Comparison of ENCODE assay signal across 15 cellular contexts in the genomic region with DNA sequence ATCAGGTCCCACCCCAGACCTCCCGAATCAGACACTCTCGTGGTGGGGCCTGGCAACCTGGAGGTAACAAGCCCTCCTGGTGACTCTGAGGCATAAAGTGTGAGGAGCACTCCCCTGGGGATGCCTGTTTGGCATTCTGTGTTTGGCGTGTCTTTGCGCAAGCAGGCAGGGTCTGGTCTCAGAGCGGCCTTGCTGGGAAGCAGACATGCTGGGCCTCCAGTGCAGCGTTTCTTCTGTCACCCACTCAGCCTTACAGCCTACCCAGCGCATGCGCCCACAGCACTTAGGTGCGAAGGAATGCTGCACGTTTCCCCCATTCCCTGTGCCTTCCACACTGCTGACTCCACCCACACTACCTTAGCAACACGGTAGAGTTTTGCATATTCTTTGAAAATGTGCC. TPM values are rescaled to one million over a fixed set of nuclear protein-coding genes. Genes with fewer than 3 reads are reported as not detected.
A peak's percentile ranks its signal among the peaks of the same experiment; 100 is the strongest.
DNase-seq lines count a peak whose midpoint lies in the region; ATAC-seq and TF ChIP-seq lines count a peak whose summit lies in the region.
"Had no signal": no experiment of that assay in that cellular context is flagged by ENCODE, and none has a peak within 500 bp of the region (broad histone marks: within the 10 kb centered on the region; RNA-seq: fewer than 3 reads in every experiment).

No MANE protein-coding gene starts in this region.

- H3K27me3 Mint-ChIP-seq in T-helper 1 cell treated with Interleukin-12 subunit alpha and Interleukin-12 subunit beta and Interleukin-4 antibody, amounts not matched to agents 30 μg/mL and 1 μg/mL, for 36 hours (ENCODE audit: low read depth), result no peaks in the 10 kb centered on the region
- H3K27me3 Mint-ChIP-seq in activated T-helper 2 cell treated with anti-CD3 and anti-CD28 coated beads, Interferon-gamma antibody, Interleukin-2, Interleukin-4, amounts not matched to agents 10 μg/mL and 5 μg/mL and 100 μg/mL, durations not matched to agents 14 hours and 24 hours and 36 hours (ENCODE audit: low read depth), result no peaks in the 10 kb centered on the region
- H3K27me3 Mint-ChIP-seq in natural killer cell treated with Interleukin-12 subunit alpha and Interleukin-12 subunit beta and Interleukin-15 and Interleukin-18, amount 100 ng/mL, for 72 hours, result no peaks in the 10 kb centered on the region

- no peaks in the 10 kb centered on the region for H3K9me3 ChIP-seq in IMR-90 (ENCODE audit: control insufficient read depth, insufficient read depth, low read length)

- no peaks in the 10 kb centered on the region for H3K79me1 ChIP-seq in IMR-90 (ENCODE audit: low read depth in 1 of 2, low read length in 2 of 2)

- no peak for TF ChIP-seq CTCF in IMR-90 (conservative IDR thresholded peaks at IDR 0.05; ENCODE audit: low read depth, low read length)

- no peak for DNase-seq in T-helper 1 cell
- no peak for DNase-seq in IMR-90
- no peak for DNase-seq in activated T-helper 2 cell treated with anti-CD3 and anti-CD28 coated beads, Interferon-gamma antibody, Interleukin-2, Interleukin-4, amounts not matched to agents 10 μg/mL and 5 μg/mL and 100 μg/mL, durations not matched to agents 14 hours and 24 hours and 36 hours (ENCODE audit: low spot score)
- peak; percentile 58 for DNase-seq in natural killer cell treated with Interleukin-12 subunit alpha and Interleukin-12 subunit beta and Interleukin-15 and Interleukin-18, amount 100 ng/mL, for 72 hours (ENCODE audit: low spot score)
- DNase-seq in NCI-H1417 treated with DMSO at 0.1 percent for 48 hours (lab: John Stamatoyannopoulos, UW), result no peak
- no peak for DNase-seq in cerebellum (ENCODE audit: low spot score)
- no peak for DNase-seq in SW 1271 (lab: John Stamatoyannopoulos, UW)
- DNase-seq: glutamatergic neuron, kidney glomerular epithelial cell, NCI-H1694, NCI-H524 treated with DMSO at 0.1 percent for 48 hours had no signal

- H3K36me3 ChIP-seq in IMR-90 (ENCODE audit: control insufficient read depth, insufficient read depth, low read length), result no peaks in the 10 kb centered on the region

- H4K8ac ChIP-seq in IMR-90 (ENCODE audit: low read depth in 2 of 2, low read length in 2 of 2), result no peak overlapping the region

- no peak for ATAC-seq in IMR-90 (ENCODE audit: low read depth)
- peak; percentile 1 to 4 for ATAC-seq in natural killer cell treated with Interleukin-12 subunit alpha and Interleukin-12 subunit beta and Interleukin-15 and Interleukin-18, amount 100 ng/mL, for 72 hours

- H3K14ac ChIP-seq in IMR-90 (replicated peaks; ENCODE audit: low read depth, low read length), result no peak overlapping the region

- peak overlapping the region; percentile 82 for H3K4me3 Mint-ChIP-seq in T-helper 1 cell treated with Interleukin-12 subunit alpha and Interleukin-12 subunit beta and Interleukin-4 antibody, amounts not matched to agents 30 μg/mL and 1 μg/mL, for 36 hours
- H3K4me3 Mint-ChIP-seq in activated T-helper 2 cell treated with anti-CD3 and anti-CD28 coated beads, Interferon-gamma antibody, Interleukin-2, Interleukin-4, amounts not matched to agents 10 μg/mL and 5 μg/mL and 100 μg/mL, durations not matched to agents 14 hours and 24 hours and 36 hours (ENCODE audit: low read depth), result peak overlapping the region; percentile 61
- peak overlapping the region; percentile 89 for H3K4me3 Mint-ChIP-seq in natural killer cell treated with Interleukin-12 subunit alpha and Interleukin-12 subunit beta and Interleukin-15 and Interleukin-18, amount 100 ng/mL, for 72 hours

- H4K20me1 ChIP-seq in IMR-90 (ENCODE audit: insufficient read depth, low read length), result no peaks in the 10 kb centered on the region

- no peak for TF ChIP-seq POLR2A in IMR-90 (IDR thresholded peaks at IDR 0.05; ENCODE audit: low read depth, low read length)

- no peak overlapping the region for H3K27ac ChIP-seq in IMR-90 (ENCODE audit: insufficient read depth, low read length)

- no peaks in the 10 kb centered on the region for H3K9me3 Mint-ChIP-seq in T-helper 1 cell treated with Interleukin-12 subunit alpha and Interleukin-12 subunit beta and Interleukin-4 antibody, amounts not matched to agents 30 μg/mL and 1 μg/mL, for 36 hours
- H3K9me3 Mint-ChIP-seq in activated T-helper 2 cell treated with anti-CD3 and anti-CD28 coated beads, Interferon-gamma antibody, Interleukin-2, Interleukin-4, amounts not matched to agents 10 μg/mL and 5 μg/mL and 100 μg/mL, durations not matched to agents 14 hours and 24 hours and 36 hours, result no peaks in the 10 kb centered on the region
- peaks cover 5% of the 10 kb centered on the region for H3K9me3 Mint-ChIP-seq in natural killer cell treated with Interleukin-12 subunit alpha and Interleukin-12 subunit beta and Interleukin-15 and Interleukin-18, amount 100 ng/mL, for 72 hours

- H2AFZ ChIP-seq in IMR-90 (replicated peaks; ENCODE audit: low read length, poor library complexity), result peak overlapping the region; percentile 39

- no peaks in the 10 kb centered on the region; the same call in 1 of the 2 replicates for H3K4me1 ChIP-seq in IMR-90 (ENCODE audit: control insufficient read depth, insufficient read depth, low read length)

- no peak overlapping the region for H3K4ac ChIP-seq in IMR-90 (ENCODE audit: low read depth, low read length)

- no peak overlapping the region for H2BK15ac ChIP-seq in IMR-90 (ENCODE audit: low read depth, low read length)

- no peak for TF ChIP-seq RAD21 in IMR-90 (IDR thresholded peaks at IDR 0.05; ENCODE audit: low read length)

- no peak overlapping the region for H2BK5ac ChIP-seq in IMR-90 (ENCODE audit: low read depth, low read length, poor library complexity, severe bottlenecking)

- H2AK5ac ChIP-seq in IMR-90 (ENCODE audit: low read depth, low read length), result no peak overlapping the region

- H2BK20ac ChIP-seq in IMR-90 (ENCODE audit: low read depth, low read length), result no peak overlapping the region

- peak overlapping the region; percentile 99 for H3K27ac Mint-ChIP-seq in T-helper 1 cell treated with Interleukin-12 subunit alpha and Interleukin-12 subunit beta and Interleukin-4 antibody, amounts not matched to agents 30 μg/mL and 1 μg/mL, for 36 hours
- H3K27ac Mint-ChIP-seq in activated T-helper 2 cell treated with anti-CD3 and anti-CD28 coated beads, Interferon-gamma antibody, Interleukin-2, Interleukin-4, amounts not matched to agents 10 μg/mL and 5 μg/mL and 100 μg/mL, durations not matched to agents 14 hours and 24 hours and 36 hours, result peak overlapping the region; percentile 96
- peak overlapping the region; percentile 78 to 99 for H3K27ac Mint-ChIP-seq in natural killer cell treated with Interleukin-12 subunit alpha and Interleukin-12 subunit beta and Interleukin-15 and Interleukin-18, amount 100 ng/mL, for 72 hours

- H3K56ac ChIP-seq in IMR-90 (ENCODE audit: extremely low read depth, insufficient read depth, low read length), result no peak overlapping the region

- no peak overlapping the region for H4K5ac ChIP-seq in IMR-90 (ENCODE audit: low read depth, low read length)

- H3K27me3 ChIP-seq in IMR-90 (ENCODE audit: control insufficient read depth, insufficient read depth, low read length), result peaks cover 2% of the 10 kb centered on the region

- H2AK9ac ChIP-seq in IMR-90 (replicated peaks; ENCODE audit: low read depth, low read length, poor library complexity), result no peak overlapping the region

- CTCF ChIA-PET in IMR-90 (lab: Yijun Ruan, JAX), result no interaction called here

- H3K23ac ChIP-seq in IMR-90 (ENCODE audit: low read depth, low read length), result no peak overlapping the region

- POLR2A ChIA-PET in IMR-90 (lab: Charles Lee; ENCODE audit: unreplicated experiment), result no interaction called here

- H3K9me1 ChIP-seq in IMR-90 (ENCODE audit: insufficient read depth, low read length), result peaks cover 3% of the 10 kb centered on the region; the same call in 1 of the 2 replicates

- WGBS in IMR-90 (ENCODE audit: extremely low coverage in 2 of 2, insufficient read length in 1 of 2), 2 experiments, result 87% methylated on average over 5 of the region's 11 CpGs; no CpG with 5 or more reads in 1 of the 2 experiments

- intact Hi-C loops in IMR-90 (cut with micrococcal nuclease), result no loop called here
- intact Hi-C loops in activated T-helper 2 cell treated with anti-CD3 and anti-CD28 coated beads, Interferon-gamma antibody, Interleukin-2, Interleukin-4, amounts not matched to agents 10 μg/mL and 5 μg/mL and 100 μg/mL, durations not matched to agents 14 hours and 24 hours and 36 hours (cut with micrococcal nuclease), result no loop called here

- H3K4me1 Mint-ChIP-seq in T-helper 1 cell treated with Interleukin-12 subunit alpha and Interleukin-12 subunit beta and Interleukin-4 antibody, amounts not matched to agents 30 μg/mL and 1 μg/mL, for 36 hours (ENCODE audit: low read depth), result peaks cover 74% of the 10 kb centered on the region
- H3K4me1 Mint-ChIP-seq in activated T-helper 2 cell treated with anti-CD3 and anti-CD28 coated beads, Interferon-gamma antibody, Interleukin-2, Interleukin-4, amounts not matched to agents 10 μg/mL and 5 μg/mL and 100 μg/mL, durations not matched to agents 14 hours and 24 hours and 36 hours (ENCODE audit: low read depth), result peaks cover 76% of the 10 kb centered on the region
- H3K4me1 Mint-ChIP-seq in natural killer cell treated with Interleukin-12 subunit alpha and Interleukin-12 subunit beta and Interleukin-15 and Interleukin-18, amount 100 ng/mL, for 72 hours (ENCODE audit: low read depth in 2 of 2), result peaks cover 51 to 64% of the 10 kb centered on the region in 2 donors

- dilution Hi-C loops in IMR-90 (cut with HindIII; ENCODE audit: low sequenced_read_pairs, unreplicated experiment), result no loop called here

- H3K4me2 ChIP-seq in IMR-90 (ENCODE audit: low read depth, low read length), result no peak overlapping the region

- H3K4me3 ChIP-seq in IMR-90 (ENCODE audit: insufficient read depth, low read depth, low read length), result no peak overlapping the region

- peaks cover 4% of the 10 kb centered on the region for H3K36me3 Mint-ChIP-seq in T-helper 1 cell treated with Interleukin-12 subunit alpha and Interleukin-12 subunit beta and Interleukin-4 antibody, amounts not matched to agents 30 μg/mL and 1 μg/mL, for 36 hours (ENCODE audit: low read depth)
- H3K36me3 Mint-ChIP-seq in activated T-helper 2 cell treated with anti-CD3 and anti-CD28 coated beads, Interferon-gamma antibody, Interleukin-2, Interleukin-4, amounts not matched to agents 10 μg/mL and 5 μg/mL and 100 μg/mL, durations not matched to agents 14 hours and 24 hours and 36 hours (ENCODE audit: low read depth), result no peaks in the 10 kb centered on the region
- H3K36me3 Mint-ChIP-seq in natural killer cell treated with Interleukin-12 subunit alpha and Interleukin-12 subunit beta and Interleukin-15 and Interleukin-18, amount 100 ng/mL, for 72 hours, result no peaks in the 10 kb centered on the region

- H3K9ac ChIP-seq in IMR-90 (ENCODE audit: low read depth, low read length), result no peak overlapping the region

- in situ Hi-C loops in IMR-90 (cut with MboI; ENCODE audit: low sequenced_read_pairs), result no loop called here

- no peak overlapping the region for H4K91ac ChIP-seq in IMR-90 (ENCODE audit: insufficient read depth, low read depth, low read length)

- H2BK120ac ChIP-seq in IMR-90 (ENCODE audit: low read depth, low read length), result no peak overlapping the region

- no peak overlapping the region for H3K18ac ChIP-seq in IMR-90 (ENCODE audit: low read depth, low read length)

- BruUV-seq in IMR-90 (replicated peaks; lab: Mats Ljungman, UMichigan), result no TSS peak

RNA-seq across cellular contexts. Expression of a gene that starts 7.4 kb away (rescaled TPM):
- total RNA-seq in IMR-90 (2012; rRNA removed) (not detected in 2 replicates), cerebellum (not detected)
- polyA plus RNA-seq in IMR-90 (2012; rRNA removed), result not detected in 2 replicates
- not detected in 2 replicates for polyA plus RNA-seq in IMR-90 (2012; cell fraction: cytosol; rRNA removed)
- polyA plus RNA-seq in IMR-90 (2012; cell fraction: nucleus; rRNA removed; ENCODE audit: low replicate concordance), result 0.02 TPM in 1 of 2 replicates, not detected in the other
- 7.5 and 8.1 TPM in 2 replicates for total RNA-seq in activated T-helper 2 cell treated with anti-CD3 and anti-CD28 coated beads, Interferon-gamma antibody, Interleukin-2, Interleukin-4, amounts not matched to agents 10 μg/mL and 5 μg/mL and 100 μg/mL, durations not matched to agents 14 hours and 24 hours and 36 hours
- total RNA-seq in natural killer cell treated with Interleukin-12 subunit alpha and Interleukin-12 subunit beta and Interleukin-15 and Interleukin-18, amount 100 ng/mL, for 72 hours, result 1 to 10 TPM; 3.1 to 6.3 TPM
- total RNA-seq: cardiac septum, myocyte, right cardiac atrium had no signal

RNA-seq across cellular contexts. Expression of a gene that starts 49.5 kb away (rescaled TPM):
- 1.7 and 2.3 TPM in 2 replicates for total RNA-seq in IMR-90 (2012; rRNA removed)
- 17.0 and 21.5 TPM in 2 replicates for polyA plus RNA-seq in IMR-90 (2012; rRNA removed)
- 11.8 and 20.1 TPM in 2 replicates for polyA plus RNA-seq in IMR-90 (2012; cell fraction: cytosol; rRNA removed)
- 30.5 and 55.8 TPM in 2 replicates for polyA plus RNA-seq in IMR-90 (2012; cell fraction: nucleus; rRNA removed; ENCODE audit: low replicate concordance)
- total RNA-seq in activated T-helper 2 cell treated with anti-CD3 and anti-CD28 coated beads, Interferon-gamma antibody, Interleukin-2, Interleukin-4, amounts not matched to agents 10 μg/mL and 5 μg/mL and 100 μg/mL, durations not matched to agents 14 hours and 24 hours and 36 hours, result 21.9 and 23.7 TPM in 2 replicates
- 10 to 100 TPM; 33.5 to 62.2 TPM for total RNA-seq in natural killer cell treated with Interleukin-12 subunit alpha and Interleukin-12 subunit beta and Interleukin-15 and Interleukin-18, amount 100 ng/mL, for 72 hours
- total RNA-seq in cerebellum, result 7.9 TPM
